8 cellular contexts compared by ENCODE assay signal in the genomic region with DNA sequence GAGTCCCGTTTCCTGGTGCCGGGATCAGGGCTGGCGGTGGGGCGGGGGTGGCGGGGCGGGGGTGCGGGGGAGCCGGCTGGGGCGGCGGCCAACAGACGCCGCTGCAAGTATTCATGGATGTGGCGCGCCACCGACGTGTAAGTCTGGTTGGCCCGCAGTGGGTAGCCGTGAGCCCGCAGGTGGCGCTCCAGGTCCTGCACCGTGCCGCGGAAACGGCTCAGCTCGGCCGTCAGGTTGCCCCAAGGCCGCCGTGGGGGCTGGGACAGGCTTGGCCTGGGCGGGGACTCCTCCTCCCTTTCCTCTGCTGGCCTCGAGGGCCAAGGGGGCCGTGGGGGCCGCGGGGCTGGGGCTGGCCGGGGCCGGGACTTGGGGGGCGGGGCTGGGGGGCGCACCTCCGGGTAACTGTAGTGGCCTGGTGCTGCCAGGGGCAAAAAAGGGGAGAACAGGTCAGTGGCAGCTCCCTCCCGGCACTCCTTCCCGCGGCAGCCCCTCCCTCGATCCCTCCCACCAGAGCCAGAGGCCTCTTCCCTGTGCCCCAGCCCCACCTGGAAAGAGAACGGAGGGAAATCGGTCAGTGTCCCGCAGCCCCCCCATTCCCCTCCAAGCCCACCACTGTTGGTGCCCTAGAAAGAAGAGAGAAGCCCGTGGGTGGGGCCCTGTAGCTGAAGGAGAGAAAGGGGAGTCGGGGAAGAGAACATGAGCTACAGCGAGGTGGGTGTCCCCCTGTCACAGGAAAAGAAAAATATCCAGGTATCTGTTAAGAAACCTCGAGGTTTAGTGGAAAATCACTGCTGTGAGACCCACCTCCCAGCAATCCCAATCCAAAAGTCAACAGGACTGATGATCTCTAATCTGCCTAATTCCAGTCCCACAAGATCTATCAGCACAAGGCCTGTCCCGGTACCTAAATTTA. TPM values are rescaled to one million over a fixed set of nuclear protein-coding genes. Genes with fewer than 3 reads are reported as not detected.
DNase-seq lines count a peak whose midpoint lies in the region; ATAC-seq and TF ChIP-seq lines count a peak whose summit lies in the region.

No MANE protein-coding gene starts in this region.

- H3K9me3 ChIP-seq in stomach: no peaks in the 10 kb centered on the region
- no peaks in the 10 kb centered on the region for H3K9me3 ChIP-seq in Caco-2

- peaks cover 0 to 2% (median 2%) of the 10 kb centered on the region in 3 donors for H3K36me3 Mint-ChIP-seq in naive thymus-derived CD8-positive, alpha-beta T cell
- H3K36me3 Mint-ChIP-seq in Caco-2 (ENCODE audit: insufficient read depth, unreplicated experiment): no peaks in the 10 kb centered on the region

- peak; percentile 95 to 98 for ATAC-seq in naive thymus-derived CD8-positive, alpha-beta T cell

- peaks cover 0 to 36% (median 0%) of the 10 kb centered on the region in 3 donors for H3K27me3 ChIP-seq in stomach
- H3K27me3 ChIP-seq in Caco-2 (replicated peaks; ENCODE audit: control insufficient read depth, insufficient read depth, low read length): no peaks in the 10 kb centered on the region; the same call in 1 of the 2 replicates

- no peak for TF ChIP-seq POLR2A in stomach (IDR thresholded peaks at IDR 0.05)

- H3K4me3 ChIP-seq in GM12864 (ENCODE audit: low read depth, low read length): no peak overlapping the region
- no peak overlapping the region for H3K4me3 ChIP-seq in epithelial cell of proximal tubule (ENCODE audit: low read depth, low read length)
- peak overlapping the region; percentile 26 to 38 (median 34) for H3K4me3 ChIP-seq in stomach
- H3K4me3 ChIP-seq in Caco-2 (ENCODE audit: low read depth, low read length): no peak overlapping the region

- BruUV-seq in Caco-2 (replicated peaks; lab: Mats Ljungman, UMichigan): no TSS peak

- TF ChIP-seq EP300 in stomach (IDR thresholded peaks at IDR 0.05): no peak

- peak overlapping the region in 7 of 10 donors; percentile 20 to 63 (median 40) for H3K4me3 Mint-ChIP-seq in naive thymus-derived CD8-positive, alpha-beta T cell
- H3K4me3 Mint-ChIP-seq in Caco-2 (ENCODE audit: unreplicated experiment): no peak overlapping the region

- no peak for DNase-seq in GM12864 (ENCODE audit: low read depth)
- peak; percentile 79 for DNase-seq in NCI-H69 (lab: John Stamatoyannopoulos, UW)
- DNase-seq in activated CD8-positive, alpha-beta memory T cell treated with anti-CD3 and anti-CD28 coated beads, Interleukin-2, amount 50 U/mL, for 1 hour (ENCODE audit: extremely low read depth): peak; percentile 22
- no peak for DNase-seq in epithelial cell of proximal tubule (ENCODE audit: low read depth)
- peak; percentile 45 to 87 (median 62) for DNase-seq in naive thymus-derived CD8-positive, alpha-beta T cell
- DNase-seq in stomach: peak; percentile 93
- no peak for DNase-seq in OCI-M2 (lab: John Stamatoyannopoulos, UW; ENCODE audit: unreplicated experiment)
- no peak for DNase-seq in Caco-2

- H3K27me3 Mint-ChIP-seq in naive thymus-derived CD8-positive, alpha-beta T cell: peaks cover 6 to 38% (median 32%) of the 10 kb centered on the region in 5 donors
- H3K27me3 Mint-ChIP-seq in Caco-2 (ENCODE audit: insufficient read depth, unreplicated experiment): no peaks in the 10 kb centered on the region

- intact Hi-C loops in stomach (cut with DNase I; ENCODE audit: low total_unique reads): no loop called here
- intact Hi-C loops in Caco-2 (cut with micrococcal nuclease; ENCODE audit: unreplicated experiment): no loop called here

- 11 to 36% (median 15%) methylated on average over 13 to 50 of the region's 50 CpGs for WGBS in stomach, 5 donors

- peaks cover 0 to 2% (median 0%) of the 10 kb centered on the region in 9 donors for H3K9me3 Mint-ChIP-seq in naive thymus-derived CD8-positive, alpha-beta T cell
- no peaks in the 10 kb centered on the region for H3K9me3 Mint-ChIP-seq in Caco-2 (ENCODE audit: unreplicated experiment)

- H3K27ac Mint-ChIP-seq in naive thymus-derived CD8-positive, alpha-beta T cell: no peak overlapping the region
- no peak overlapping the region for H3K27ac Mint-ChIP-seq in Caco-2 (ENCODE audit: unreplicated experiment)

- H3K4me1 Mint-ChIP-seq in naive thymus-derived CD8-positive, alpha-beta T cell: peaks cover 1 to 5% (median 3%) of the 10 kb centered on the region in 4 donors
- H3K4me1 Mint-ChIP-seq in Caco-2 (ENCODE audit: low read depth, unreplicated experiment): peaks cover 34% of the 10 kb centered on the region

- H3K36me3 ChIP-seq in stomach (peaks cover 0 to 20% (median 4%) of the 10 kb centered on the region in 4 donors), Caco-2 (ENCODE audit: control insufficient read depth, insufficient read depth, low read length) (no peaks in the 10 kb centered on the region)

- TF ChIP-seq CTCF in GM12864 (IDR thresholded peaks at IDR 0.05; ENCODE audit: low read depth, low read length, missing control alignments) (peak; percentile 60), epithelial cell of proximal tubule (conservative IDR thresholded peaks at IDR 0.05; ENCODE audit: low read depth, low read length) (peak; percentile 56), stomach (IDR thresholded peaks at IDR 0.05) (peak in 4 of 7 experiments; percentile 47 to 62 (median 52)), Caco-2 (IDR thresholded peaks at IDR 0.05; ENCODE audit: insufficient read depth in 1 of 2, low read depth in 1 of 2, low read length in 1 of 2, severe bottlenecking in 1 of 2, unreplicated experiment in 1 of 2) (no peak)

- H3K27ac ChIP-seq in stomach: peak overlapping the region; percentile 63 to 86 (median 82)

- POLR2A ChIA-PET in naive thymus-derived CD8-positive, alpha-beta T cell (lab: Charles Lee): interaction anchor here (0.6 to 1.2 kb wide), 3 partner anchors 51 to 108 kb away, joined by 3 to 6 read pairs (median 3); a partner anchor contains a TSS
- POLR2A ChIA-PET in Caco-2 (lab: Charles Lee): no interaction called here

- CTCF ChIA-PET in Caco-2 (lab: Charles Lee): no interaction called here

- H3K4me1 ChIP-seq in stomach: peaks cover 26 to 45% (median 38%) of the 10 kb centered on the region in 4 donors
- peaks cover 20% of the 10 kb centered on the region for H3K4me1 ChIP-seq in Caco-2

RNA-seq across cellular contexts. Expression of a gene that starts 21.3 kb away (rescaled TPM):
- total RNA-seq in epithelial cell of proximal tubule: 0.23 TPM in 1 of 2 replicates, not detected in the other
- total RNA-seq in naive thymus-derived CD8-positive, alpha-beta T cell: 10 to 100 TPM; 14.5 to 17.8 TPM
- polyA plus RNA-seq in naive thymus-derived CD8-positive, alpha-beta T cell: under 1 TPM in 1 of 3 donors, not detected in 2; 0.13 TPM
- total RNA-seq in stomach: 100 to 1,000 TPM in 1 of 5 donors, 10 to 100 TPM in 4; 43.8 to 408 (median 71.0) TPM
- polyA plus RNA-seq in stomach: 10 to 100 TPM; 15.1 to 17.7 (median 15.7) TPM
- 2.7 and 3.9 TPM in 2 replicates for total RNA-seq in Caco-2 (2022)

RNA-seq across cellular contexts. Expression of a gene that starts 40.2 kb away (rescaled TPM):
- total RNA-seq in epithelial cell of proximal tubule (21.3 and 23.2 TPM in 2 replicates), stomach (100 to 1,000 TPM in 2 of 5 donors, 10 to 100 TPM in 3; 22.8 to 718 (median 73.3) TPM), Caco-2 (2022) (61.5 and 64.9 TPM in 2 replicates)
- total RNA-seq in naive thymus-derived CD8-positive, alpha-beta T cell: 100 to 1,000 TPM; 140 to 141 TPM
- 10 to 100 TPM; 17.5 to 25.7 (median 21.4) TPM for polyA plus RNA-seq in naive thymus-derived CD8-positive, alpha-beta T cell
- polyA plus RNA-seq in stomach: 10 to 100 TPM; 20.9 to 48.1 (median 24.4) TPM

RNA-seq across cellular contexts. Expression of a gene that starts 42.3 kb away (rescaled TPM):
- total RNA-seq in epithelial cell of proximal tubule (2.5 and 7.2 TPM in 2 replicates), stomach (1 to 10 TPM in 2 of 5 donors, under 1 TPM in 1, not detected in 2; 0.45 to 3.3 (median 3.2) TPM), Caco-2 (2022) (8.9 and 9.1 TPM in 2 replicates)
- 1 to 10 TPM; 1.8 to 2.1 TPM for total RNA-seq in naive thymus-derived CD8-positive, alpha-beta T cell
- 1 to 10 TPM in 1 of 3 donors, under 1 TPM in 2; 0.37 to 2.5 (median 0.51) TPM for polyA plus RNA-seq in naive thymus-derived CD8-positive, alpha-beta T cell
- 1 to 10 TPM; 2.7 to 9.6 (median 8.5) TPM for polyA plus RNA-seq in stomach

RNA-seq across cellular contexts. Expression of a gene that starts 49.6 kb away (rescaled TPM):
- total RNA-seq in epithelial cell of proximal tubule (not detected in 2 replicates), stomach (not detected), Caco-2 (2022) (not detected in 2 replicates)
- total RNA-seq in naive thymus-derived CD8-positive, alpha-beta T cell: 1 to 10 TPM; 1.2 to 1.8 TPM
- not detected for polyA plus RNA-seq in naive thymus-derived CD8-positive, alpha-beta T cell
- 10 to 100 TPM in 1 of 3 donors, 1 to 10 TPM in 2; 1.3 to 23.8 (median 1.4) TPM for polyA plus RNA-seq in stomach

Comparison
In these comparisons a context has a peak if more than half of its experiments do, and no peak if none do; other contexts are left out.
1. DNase-seq: peak in NCI-H69 (single experiment), activated CD8-positive, alpha-beta memory T cell treated with anti-CD3 and anti-CD28 coated beads, Interleukin-2, amount 50 U/mL, for 1 hour (single experiment), naive thymus-derived CD8-positive, alpha-beta T cell (10 of 10) and stomach (single experiment); none in GM12864 (single experiment), epithelial cell of proximal tubule (single experiment), OCI-M2 (single experiment) and Caco-2 (0 of 2).
2. H3K4me3 ChIP-seq: peak in stomach (4 of 4); none in GM12864 (single experiment), epithelial cell of proximal tubule (single experiment) and Caco-2 (single experiment).
3. CTCF ChIP-seq: peak in GM12864 (single experiment), epithelial cell of proximal tubule (single experiment) and stomach (4 of 7); none in Caco-2 (0 of 2).